In the genomic region with DNA sequence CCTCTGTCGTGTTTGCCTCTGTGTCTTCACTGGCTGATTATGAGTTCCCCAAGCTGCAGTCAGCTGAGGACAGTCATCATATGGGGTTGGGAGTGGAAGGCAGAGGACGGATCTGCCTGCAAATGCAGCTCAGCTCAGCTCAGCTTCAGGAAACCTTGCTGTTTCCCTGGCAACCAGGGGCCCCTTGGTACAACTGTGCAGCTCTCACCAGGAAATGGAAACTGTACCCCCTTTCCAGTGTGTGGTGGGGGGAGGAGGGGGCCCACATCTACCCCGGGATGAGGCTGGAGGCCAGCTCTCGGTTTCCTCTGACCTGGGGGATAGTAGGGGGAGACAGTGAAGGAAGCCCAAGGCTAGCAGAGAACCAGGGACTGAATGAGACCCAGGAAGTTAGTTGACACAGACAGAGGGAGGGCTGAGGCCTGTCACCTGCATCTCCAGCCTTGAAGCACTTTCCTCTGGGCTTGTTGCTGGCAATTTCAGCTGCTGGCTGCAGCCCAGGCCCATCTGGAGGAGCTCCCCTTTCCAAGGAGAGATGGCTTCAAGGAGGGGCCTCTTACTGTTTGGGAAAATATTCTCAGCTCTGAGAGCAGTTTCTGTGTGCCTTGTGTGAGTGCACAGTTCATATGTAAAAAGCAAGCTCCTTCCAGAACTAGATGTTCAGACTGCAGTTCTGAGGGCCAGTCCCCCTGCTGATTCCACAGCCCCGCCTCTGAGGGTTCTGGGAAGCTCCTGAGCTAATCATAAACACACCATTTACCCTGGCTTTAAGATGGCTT, we compare ENCODE assay signal across 7 cellular contexts. TPM values are rescaled to one million over a fixed set of nuclear protein-coding genes. Genes with fewer than 3 reads are reported as not detected.
A peak's percentile ranks its signal among the peaks of the same experiment; 100 is the strongest.
DNase-seq lines count a peak whose midpoint lies in the region; ATAC-seq and TF ChIP-seq lines count a peak whose summit lies in the region.

No MANE protein-coding gene starts in this region.

- H3K9me3 ChIP-seq in OCI-LY3 (ENCODE audit: insufficient read depth, low read length): no peaks in the 10 kb centered on the region

- no peaks in the 10 kb centered on the region for H3K27me3 ChIP-seq in OCI-LY3 (ENCODE audit: low read depth, low read length)

- peak overlapping the region; percentile 93 for H2AFZ ChIP-seq in OCI-LY3 (ENCODE audit: low read depth, low read length)

- H4K20me1 ChIP-seq in OCI-LY3 (ENCODE audit: insufficient read depth, low read length): no peaks in the 10 kb centered on the region

- intact Hi-C loops in left ventricle myocardium superior (cut with micrococcal nuclease): no loop called here

- peak overlapping the region; percentile 34; the same call in 1 of the 2 replicates for H3K9ac ChIP-seq in OCI-LY3 (ENCODE audit: low read length)

- peak; percentile 48 for DNase-seq in activated naive CD4-positive, alpha-beta T cell treated with anti-CD3 and anti-CD28 coated beads, Interleukin-2, amount 50 U/mL, for 16 hours
- DNase-seq in left ventricle myocardium superior: peak; percentile 67
- DNase-seq in stimulated activated CD4-positive, alpha-beta T cell treated with anti-CD3 and anti-CD28 coated beads, Interleukin-15, amount 100 ng/mL, for 48 hours (ENCODE audit: low read depth in 2 of 2): peak; percentile 55 to 61
- DNase-seq in HEK293T (ENCODE audit: extremely low spot score): no peak

- no peaks in the 10 kb centered on the region for H3K79me2 ChIP-seq in OCI-LY3 (ENCODE audit: low read length)

- CTCF ChIA-PET in HEK293T (lab: Yijun Ruan, JAX): interaction anchor here (0.6 to 1.7 kb wide), 5 partner anchors 15 to 1191 kb away, joined by 3 to 5 read pairs (median 5); no protein-coding TSS in a partner anchor

- H3K4me2 ChIP-seq in OCI-LY3 (ENCODE audit: low read length): peak overlapping the region; percentile 28

- H3K36me3 ChIP-seq in OCI-LY3 (replicated peaks; ENCODE audit: low read depth, low read length): no peaks in the 10 kb centered on the region

- peaks cover 57% of the 10 kb centered on the region for H3K4me1 ChIP-seq in OCI-LY3 (ENCODE audit: low read length)

- no peak overlapping the region for H3K27ac ChIP-seq in OCI-LY3 (ENCODE audit: low read length)

- POLR2A ChIA-PET in HEK293T (lab: Yijun Ruan, JAX): interaction anchor here (0.8 to 1.1 kb wide), 2 partner anchors 13 to 450 kb away, joined by 4 read pairs; partner anchors contain the start of gene RBM22

- ATAC-seq in GM18519 (IDR thresholded peaks at IDR 0.05; ENCODE audit: low FRiP score, unreplicated experiment) (peak; percentile 46), HG02798 (IDR thresholded peaks at IDR 0.05; ENCODE audit: poor library complexity, unreplicated experiment) (peak; percentile 43), left ventricle myocardium superior (peak; percentile 71)

- H3K4me3 ChIP-seq in OCI-LY3 (ENCODE audit: low read length): no peak overlapping the region

- no peak for TF ChIP-seq CTCF in OCI-LY3 (IDR thresholded peaks at IDR 0.05; ENCODE audit: low read depth, low read length)

TF ChIP-seq in HEK293T, 16 proteins besides CTCF, POLR2A, EP300 and RAD21:
- TF ChIP-seq LEF1 (IDR thresholded peaks at IDR 0.05; ENCODE audit: borderline replicate concordance) (no peak), CTBP1 (IDR thresholded peaks at IDR 0.05; ENCODE audit: borderline replicate concordance) (no peak), ELF4 (IDR thresholded peaks at IDR 0.05) (no peak)
- TF ChIP-seq, protein P1, sequence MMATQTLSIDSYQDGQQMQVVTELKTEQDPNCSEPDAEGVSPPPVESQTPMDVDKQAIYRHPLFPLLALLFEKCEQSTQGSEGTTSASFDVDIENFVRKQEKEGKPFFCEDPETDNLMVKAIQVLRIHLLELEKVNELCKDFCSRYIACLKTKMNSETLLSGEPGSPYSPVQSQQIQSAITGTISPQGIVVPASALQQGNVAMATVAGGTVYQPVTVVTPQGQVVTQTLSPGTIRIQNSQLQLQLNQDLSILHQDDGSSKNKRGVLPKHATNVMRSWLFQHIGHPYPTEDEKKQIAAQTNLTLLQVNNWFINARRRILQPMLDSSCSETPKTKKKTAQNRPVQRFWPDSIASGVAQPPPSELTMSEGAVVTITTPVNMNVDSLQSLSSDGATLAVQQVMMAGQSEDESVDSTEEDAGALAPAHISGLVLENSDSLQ (IDR thresholded peaks at IDR 0.05): no peak

RNA-seq across cellular contexts. Expression of gene ANXA6, which starts 6.9 kb away (rescaled TPM):
- 214 TPM for total RNA-seq in left ventricle myocardium superior
